ENCODE assay signal across 12 cellular contexts in the genomic region with DNA sequence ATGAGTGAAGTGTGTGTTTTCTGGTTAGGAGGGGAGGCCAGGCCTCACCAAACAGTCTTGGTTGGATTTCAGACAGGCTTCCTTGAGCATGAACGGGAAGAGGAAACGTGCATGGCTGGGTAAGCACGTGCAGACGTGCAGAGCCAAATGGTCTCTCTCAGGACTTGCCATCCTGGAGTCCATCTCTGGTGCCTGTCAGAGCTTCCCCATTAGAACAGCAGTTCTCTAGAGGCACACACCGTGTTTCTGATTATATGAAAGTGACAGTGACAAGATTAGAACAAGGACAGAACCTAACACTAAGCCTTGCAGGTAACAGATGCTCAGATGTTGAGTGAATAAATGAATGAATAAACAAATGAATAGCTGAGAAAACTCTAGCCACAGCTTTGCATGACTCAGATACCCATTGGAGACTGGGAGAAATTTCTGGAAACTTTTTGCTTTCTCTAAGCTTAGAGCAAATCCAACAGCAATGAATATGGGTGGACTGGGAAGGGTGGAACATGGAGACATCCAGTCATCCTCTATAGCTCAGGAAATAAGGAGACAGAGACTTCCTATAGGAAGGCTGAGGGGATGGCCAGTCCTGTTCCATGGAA. TPM values are rescaled to one million over a fixed set of nuclear protein-coding genes. Genes with fewer than 3 reads are reported as not detected.
DNase-seq lines count a peak whose midpoint lies in the region; ATAC-seq and TF ChIP-seq lines count a peak whose summit lies in the region.
"Had no signal": no experiment of that assay in that cellular context is flagged by ENCODE, and none has a peak within 500 bp of the region (broad histone marks: within the 10 kb centered on the region; RNA-seq: fewer than 3 reads in every experiment).

No MANE protein-coding gene starts in this region.

- H3K9ac ChIP-seq in subcutaneous abdominal adipose tissue (ENCODE audit: low read length in 5 of 5) = no peak overlapping the region
- H3K9ac ChIP-seq: parathyroid adenoma had no signal

- H3K9me3 ChIP-seq in heart right ventricle = no peaks in the 10 kb centered on the region
- no peaks in the 10 kb centered on the region for H3K9me3 ChIP-seq in subcutaneous abdominal adipose tissue (ENCODE audit: control insufficient read depth in 5 of 5, low read length in 5 of 5)

- H3K27ac ChIP-seq in heart right ventricle (peak overlapping the region in 9 of 10 donors; percentile 4 to 84 (median 68)), subcutaneous abdominal adipose tissue (ENCODE audit: low read depth, low read length) (peak overlapping the region; percentile 39), foreskin keratinocyte (no peak overlapping the region)
- H3K27ac ChIP-seq: epithelial cell of prostate, parathyroid adenoma had no signal

- WGBS in heart right ventricle, 2 donors = 44 to 55% methylated on average over 5 of the region's 5 CpGs

- no peaks in the 10 kb centered on the region for H3K27me3 ChIP-seq in heart right ventricle
- no peaks in the 10 kb centered on the region for H3K27me3 ChIP-seq in subcutaneous abdominal adipose tissue (ENCODE audit: control insufficient read depth in 5 of 5, insufficient read depth in 4 of 5, low read length in 5 of 5)
- H3K27me3 ChIP-seq in foreskin keratinocyte = no peaks in the 10 kb centered on the region

- peak; percentile 46 for ATAC-seq in GM19397 (IDR thresholded peaks at IDR 0.05; ENCODE audit: unreplicated experiment)
- peak; percentile 38 for ATAC-seq in HG03354 (IDR thresholded peaks at IDR 0.05; ENCODE audit: poor library complexity, severe bottlenecking, unreplicated experiment)
- ATAC-seq in heart right ventricle = peak in 6 of 8 donors; percentile 18 to 57 (median 40)
- no peak for ATAC-seq in GM19455 (IDR thresholded peaks at IDR 0.05; ENCODE audit: unreplicated experiment)
- no peak for ATAC-seq in foreskin keratinocyte

- H3K4me1 ChIP-seq in heart right ventricle (peaks cover 0 to 29% (median 14%) of the 10 kb centered on the region in 9 donors), subcutaneous abdominal adipose tissue (ENCODE audit: control insufficient read depth in 5 of 5, insufficient read depth in 5 of 5, low read length in 5 of 5) (peaks cover 0 to 17% (median 14%) of the 10 kb centered on the region in 5 donors), foreskin keratinocyte (peaks cover 9% of the 10 kb centered on the region)
- H3K4me1 ChIP-seq: parathyroid adenoma had no signal

- intact Hi-C loops in heart right ventricle (cut with DNase I) = no loop called here

- no peaks in the 10 kb centered on the region for H3K36me3 ChIP-seq in heart right ventricle
- no peaks in the 10 kb centered on the region for H3K36me3 ChIP-seq in subcutaneous abdominal adipose tissue (ENCODE audit: control insufficient read depth in 5 of 5, insufficient read depth in 5 of 5, low read length in 5 of 5)

- DNase-seq in heart right ventricle (no peak), SKM-1 treated with dmso at 0.1 percent for 144 hours (lab: John Stamatoyannopoulos, UW; ENCODE audit: unreplicated experiment) (no peak), mesenteric fat pad (ENCODE audit: low spot score) (no peak), foreskin keratinocyte (no peak)
- DNase-seq: NCI-H1930, T1000 had no signal

- no peak for TF ChIP-seq CTCF in heart right ventricle (IDR thresholded peaks at IDR 0.05)
- TF ChIP-seq CTCF in foreskin keratinocyte (conservative IDR thresholded peaks at IDR 0.05) = no peak

- H3K4me3 ChIP-seq in heart right ventricle = no peak overlapping the region
- H3K4me3 ChIP-seq in subcutaneous abdominal adipose tissue (ENCODE audit: low read depth in 1 of 5, low read length in 5 of 5) = no peak overlapping the region

RNA-seq across cellular contexts. Expression of gene CALD1, which starts 11.8 kb away (rescaled TPM):
- total RNA-seq in heart right ventricle (100 to 1,000 TPM in 9 of 10 donors, 10 to 100 TPM in 1; 96.6 to 180 (median 132) TPM), mesenteric fat pad (227 TPM), foreskin keratinocyte (176 and 183 TPM in 2 replicates)
- polyA plus RNA-seq in heart right ventricle (100 to 1,000 TPM in 1 of 2 donors, 10 to 100 TPM in 1; 69.9 to 119 TPM), foreskin keratinocyte (64.0 and 74.8 TPM in 2 replicates)

Comparison
In these comparisons a context has a peak if more than half of its experiments do, and no peak if none do; other contexts are left out.
1. ATAC-seq: peak in GM19397 (single experiment), HG03354 (single experiment) and heart right ventricle (6 of 8); none in GM19455 (single experiment) and foreskin keratinocyte (single experiment).